In the genomic region with DNA sequence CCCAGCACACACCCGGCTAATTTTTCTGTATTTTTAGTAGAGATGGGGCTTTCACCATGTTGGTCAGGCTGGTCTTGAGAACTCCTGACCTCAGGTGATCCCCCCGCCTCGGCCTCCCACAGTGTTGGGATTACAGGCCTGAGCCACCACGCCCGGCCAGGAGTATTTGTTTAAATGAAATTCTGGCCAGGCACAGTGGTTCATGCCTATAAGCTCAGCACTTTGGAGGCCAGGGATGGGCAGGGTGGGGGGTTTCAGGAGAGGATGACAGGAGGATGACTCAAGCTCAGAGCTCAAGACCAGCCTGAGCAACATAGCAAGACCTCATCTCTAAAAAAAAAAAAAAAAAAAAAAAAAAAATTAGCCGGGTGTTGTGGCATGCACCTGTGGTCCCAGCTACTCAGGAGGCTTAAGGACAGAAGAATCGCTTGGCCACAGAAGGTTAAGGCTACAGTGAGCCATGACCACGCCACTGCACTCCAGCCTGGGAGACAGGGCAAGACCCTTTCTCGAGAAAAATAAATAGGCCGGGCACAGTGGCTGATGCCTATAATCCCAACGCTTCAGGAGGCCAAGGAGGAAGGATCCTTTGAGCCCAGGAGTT, we compare ENCODE assay signal across 12 cellular contexts. TPM values are rescaled to one million over a fixed set of nuclear protein-coding genes. Genes with fewer than 3 reads are reported as not detected.
A peak's percentile ranks its signal among the peaks of the same experiment; 100 is the strongest.
DNase-seq lines count a peak whose midpoint lies in the region; ATAC-seq and TF ChIP-seq lines count a peak whose summit lies in the region.
"Had no signal": no experiment of that assay in that cellular context is flagged by ENCODE, and none has a peak within 500 bp of the region (broad histone marks: within the 10 kb centered on the region; RNA-seq: fewer than 3 reads in every experiment).

No MANE protein-coding gene starts in this region.

- H3K27ac ChIP-seq in Panc1 (ENCODE audit: low read length) = no peak overlapping the region
- peak overlapping the region; percentile 77 for H3K27ac ChIP-seq in osteoblast (ENCODE audit: low read depth, low read length)

- BruUV-seq in Panc1 (replicated peaks; lab: Mats Ljungman, UMichigan) = no TSS peak

- H3K4me1 ChIP-seq in Panc1 (ENCODE audit: control insufficient read depth, insufficient read depth, low read length) = 0 out of 2 replicates have a peak, but pooled peaks cover 3% of the 10 kb centered on the region
- peaks cover 21% of the 10 kb centered on the region for H3K4me1 ChIP-seq in osteoblast (ENCODE audit: insufficient read depth, low read length)

- in situ Hi-C loops in Panc1 (cut with HindIII; ENCODE audit: low pct_unique_long_range_greater_than_20kb, low sequenced_read_pairs) = no loop called here

- no peak overlapping the region for H2AFZ ChIP-seq in osteoblast (ENCODE audit: low read length)

- H3K4me3 ChIP-seq in Panc1 (ENCODE audit: low read depth in 2 of 2, low read length in 2 of 2) (no peak overlapping the region), epithelial cell of proximal tubule (ENCODE audit: low read depth, low read length) (no peak overlapping the region), osteoblast (ENCODE audit: insufficient read depth, low read length) (no peak overlapping the region)

- POLR2A ChIA-PET in Panc1 (lab: Charles Lee) = interaction anchor here (0.6 kb wide), 1 partner anchor 64 kb away, joined by 6 read pairs; no protein-coding TSS in a partner anchor

- ATAC-seq in Panc1 = peak; percentile 56; the same call in 1 of the 2 replicates
- ATAC-seq: right cardiac atrium had no signal

- H3K9me3 ChIP-seq in Panc1 (ENCODE audit: control insufficient read depth, insufficient read depth, low read depth, low read length) = no peaks in the 10 kb centered on the region
- H3K9me3 ChIP-seq in osteoblast (ENCODE audit: low read depth, low read length) = no peaks in the 10 kb centered on the region

- no peak overlapping the region for H3K4me2 ChIP-seq in osteoblast (ENCODE audit: insufficient read depth, low read length)

- intact Hi-C loops in Panc1 (cut with micrococcal nuclease; ENCODE audit: unreplicated experiment) = no loop called here

- DNase-seq in EL = peak; percentile 91
- peak; percentile 63 for DNase-seq in Panc1 (ENCODE audit: low read depth, low spot score)
- DNase-seq in epithelial cell of proximal tubule (ENCODE audit: low read depth) = peak; percentile 33
- peak; percentile 85 for DNase-seq in osteoblast (ENCODE audit: insufficient read length, low spot score, missing footprints)
- DNase-seq in NCI-H1417 treated with DMSO at 0.1 percent for 48 hours (lab: John Stamatoyannopoulos, UW) = no peak
- no peak for DNase-seq in NCI-H1930 (lab: John Stamatoyannopoulos, UW)
- DNase-seq in Kasumi-1 (lab: John Stamatoyannopoulos, UW) = no peak
- DNase-seq in NCI-H2081 (lab: John Stamatoyannopoulos, UW) = no peak
- DNase-seq: DMS79 treated with DMSO at 0.1 percent for 48 hours, foreskin melanocyte, NCI-H526 had no signal

- H3K27me3 ChIP-seq in Panc1 (ENCODE audit: control insufficient read depth, insufficient read depth, low read length) (no peaks in the 10 kb centered on the region), osteoblast (ENCODE audit: insufficient read depth, low read length) (no peaks in the 10 kb centered on the region)

- CTCF ChIA-PET in Panc1 (lab: Charles Lee) = interaction anchor here (0.6 kb wide), 1 partner anchor 10 kb away, joined by 10 read pairs; no protein-coding TSS in a partner anchor

- H3K36me3 ChIP-seq in Panc1 (ENCODE audit: control insufficient read depth, insufficient read depth, low read length) (no peaks in the 10 kb centered on the region), osteoblast (ENCODE audit: insufficient read depth, low read length) (peaks cover 18% of the 10 kb centered on the region)

- TF ChIP-seq CTCF in Panc1 (IDR thresholded peaks at IDR 0.05) (no peak), epithelial cell of proximal tubule (conservative IDR thresholded peaks at IDR 0.05; ENCODE audit: low read depth, low read length) (no peak), osteoblast (IDR thresholded peaks at IDR 0.05; ENCODE audit: extremely low read depth, low read depth, low read length) (no peak)

- H4K20me1 ChIP-seq in osteoblast (ENCODE audit: insufficient read depth, low read length) = no peaks in the 10 kb centered on the region

- H3K79me2 ChIP-seq in osteoblast (ENCODE audit: insufficient read depth, low read length) = no peaks in the 10 kb centered on the region

RNA-seq across cellular contexts. Expression of a gene that starts 8.2 kb away (rescaled TPM):
- total RNA-seq in Panc1 (2021; ENCODE audit: unreplicated experiment) (0.85 TPM), epithelial cell of proximal tubule (0.07 and 0.35 TPM in 2 replicates), osteoblast (0.29 and 0.36 TPM in 2 replicates)
- polyA plus RNA-seq in Panc1 (2012; ENCODE audit: insufficient read length) = 0.58 TPM
- polyA plus RNA-seq: right cardiac atrium had no signal

RNA-seq across cellular contexts. Expression of a gene that starts 25.2 kb away (rescaled TPM):
- total RNA-seq in Panc1 (2021; ENCODE audit: unreplicated experiment) (102 TPM), epithelial cell of proximal tubule (142 and 250 TPM in 2 replicates), osteoblast (242 and 300 TPM in 2 replicates)
- polyA plus RNA-seq in Panc1 (2012; ENCODE audit: insufficient read length) = 259 TPM

RNA-seq across cellular contexts. Expression of a gene that starts 26.8 kb away (rescaled TPM):
- total RNA-seq in Panc1 (2021; ENCODE audit: unreplicated experiment) (0.15 TPM), epithelial cell of proximal tubule (not detected in 2 replicates), osteoblast (not detected in 2 replicates)
- polyA plus RNA-seq in Panc1 (2012; ENCODE audit: insufficient read length) = not detected

RNA-seq across cellular contexts. Expression of a gene that starts 29.3 kb away (rescaled TPM):
- total RNA-seq in Panc1 (2021; ENCODE audit: unreplicated experiment) = 100 TPM
- polyA plus RNA-seq in Panc1 (2012; ENCODE audit: insufficient read length) = 133 TPM
- total RNA-seq in epithelial cell of proximal tubule = 173 and 179 TPM in 2 replicates
- 78.4 and 78.9 TPM in 2 replicates for total RNA-seq in osteoblast

RNA-seq across cellular contexts. Expression of a gene that starts 39.8 kb away (rescaled TPM):
- total RNA-seq in Panc1 (2021; ENCODE audit: unreplicated experiment) (1,332 TPM), epithelial cell of proximal tubule (1,293 and 2,420 TPM in 2 replicates), osteoblast (3,966 and 4,197 TPM in 2 replicates)
- polyA plus RNA-seq in Panc1 (2012; ENCODE audit: insufficient read length) = 1,550 TPM

Comparison
In these comparisons a context has a peak if more than half of its experiments do, and no peak if none do; other contexts are left out.
1. DNase-seq: peak in EL (single experiment), Panc1 (single experiment), epithelial cell of proximal tubule (single experiment) and osteoblast (single experiment); none in NCI-H1417 treated with DMSO at 0.1 percent for 48 hours (single experiment), NCI-H1930 (0 of 2), Kasumi-1 (0 of 2) and NCI-H2081 (0 of 2).